Comparison of ENCODE assay signal across 8 cellular contexts in genomic region chr14:92692822-92693226, GRCh38. TPM values are rescaled to one million over a fixed set of nuclear protein-coding genes. Genes with fewer than 3 reads are reported as not detected.
DNase-seq lines count a peak whose midpoint lies in the region; ATAC-seq, FAIRE-seq and TF ChIP-seq lines count a peak whose summit lies in the region.

No MANE protein-coding gene starts in this region.

- intact Hi-C loops in posterior vena cava (cut with DNase I) = no loop called here

- no peak overlapping the region for H3K4me3 ChIP-seq in bronchial epithelial cell (ENCODE audit: low read depth, low read length)

- ATAC-seq in HG03521 (IDR thresholded peaks at IDR 0.05; ENCODE audit: unreplicated experiment) (no peak), GM19395 (IDR thresholded peaks at IDR 0.05; ENCODE audit: unreplicated experiment) (no peak), HG03135 (IDR thresholded peaks at IDR 0.05; ENCODE audit: unreplicated experiment) (no peak)

- TF ChIP-seq CTCF in bronchial epithelial cell (IDR thresholded peaks at IDR 0.05; ENCODE audit: insufficient read depth, low read length, severe bottlenecking) = no peak

- no peaks in the 10 kb centered on the region for H3K27me3 ChIP-seq in bronchial epithelial cell (ENCODE audit: control insufficient read depth, insufficient read depth, low read length)

- H3K36me3 ChIP-seq in bronchial epithelial cell (ENCODE audit: control insufficient read depth, insufficient read depth, low read length) = no peaks in the 10 kb centered on the region

- DNase-seq in Daoy (ENCODE audit: low read depth) = peak; percentile 45
- peak; percentile 71 for DNase-seq in NCI-H2029 treated with DMSO at 0.1 percent for 48 hours (lab: John Stamatoyannopoulos, UW)
- DNase-seq in bronchial epithelial cell (ENCODE audit: low read depth) = peak; percentile 33
- peak; percentile 89 for DNase-seq in posterior vena cava (ENCODE audit: low spot score)
- DNase-seq in activated T-cell treated with anti-CD3 and anti-CD28 coated beads for 4 hours = no peak

- FAIRE-seq in bronchial epithelial cell (lab: Jason Lieb, UNC) = no peak

RNA-seq across cellular contexts. Expression of gene LGMN, which starts 55.6 kb away (rescaled TPM):
- total RNA-seq in Daoy (2014; rRNA removed; shearing (Covaris generic)) = 66.5 and 92.5 TPM in 2 replicates
- total RNA-seq in bronchial epithelial cell = 34.0 and 59.3 TPM in 2 replicates
- total RNA-seq in posterior vena cava = 100 to 1,000 TPM in 1 of 2 donors, 10 to 100 TPM in 1; 71.1 to 105 TPM
